15 cellular contexts compared by ENCODE assay signal in genomic region chr1:17441993-17442357, GRCh38. TPM values are rescaled to one million over a fixed set of nuclear protein-coding genes. Genes with fewer than 3 reads are reported as not detected.
DNase-seq lines count a peak whose midpoint lies in the region; ATAC-seq, FAIRE-seq and TF ChIP-seq lines count a peak whose summit lies in the region.
"Had no signal": no experiment of that assay in that cellular context is flagged by ENCODE, and none has a peak within 500 bp of the region (broad histone marks: within the 10 kb centered on the region; RNA-seq: fewer than 3 reads in every experiment).

No MANE protein-coding gene starts in this region.

- peaks cover 26% of the 10 kb centered on the region for H3K4me1 Mint-ChIP-seq in T-helper 2 cell treated with Interferon-gamma antibody and Interleukin-4, amounts not matched to agents 5 μg/mL and 100 μg/mL, for 36 hours (ENCODE audit: low read depth)
- peaks cover 24% of the 10 kb centered on the region for H3K4me1 Mint-ChIP-seq in progenitor cell of endocrine pancreas (ENCODE audit: low read depth)

- no peak overlapping the region for H3K9ac ChIP-seq in KMS-11
- H3K9ac ChIP-seq in GM12878 (ENCODE audit: control insufficient read depth, insufficient read depth, low read length) = no peak overlapping the region

- BruUV-seq in GM12878 (replicated peaks; lab: Mats Ljungman, UMichigan) = no TSS peak

- H3K4me3 Mint-ChIP-seq in T-helper 2 cell treated with Interferon-gamma antibody and Interleukin-4, amounts not matched to agents 5 μg/mL and 100 μg/mL, for 36 hours = peak overlapping the region; percentile 84
- no peak overlapping the region for H3K4me3 Mint-ChIP-seq in progenitor cell of endocrine pancreas (ENCODE audit: low read depth)

- no peak for TF ChIP-seq POLR2A in GM12878 (IDR thresholded peaks at IDR 0.05; ENCODE audit: low read depth, low read length)

- no peak overlapping the region for H3K4me3 ChIP-seq in KMS-11 (IDR thresholded peaks at IDR 0.05; ENCODE audit: insufficient read depth, low read depth, low read length)
- H3K4me3 ChIP-seq in GM12878 = no peak overlapping the region

- in situ Hi-C loops in GM12878 (cut with MboI) = no loop called here

- H4K20me1 ChIP-seq in KMS-11 (ENCODE audit: insufficient read depth) (0 out of 2 replicates have a peak, but pooled peaks cover 3% of the 10 kb centered on the region), GM12878 (ENCODE audit: control insufficient read depth, insufficient read depth) (0 out of 2 replicates have a peak, but pooled peaks cover 3% of the 10 kb centered on the region)

- peaks cover 17% of the 10 kb centered on the region; the same call in 1 of the 2 replicates for H3K27me3 ChIP-seq in KMS-11 (ENCODE audit: insufficient read depth, low read depth)
- no peaks in the 10 kb centered on the region for H3K27me3 ChIP-seq in GM12878 (replicated peaks in 1 of 2; ENCODE audit: control insufficient read depth in 2 of 2, insufficient read depth in 2 of 2, low read length in 1 of 2)

- H2AFZ ChIP-seq in KMS-11 (ENCODE audit: low read depth) = peak overlapping the region; percentile 54; the same call in 1 of the 2 replicates
- no peak overlapping the region for H2AFZ ChIP-seq in GM12878 (ENCODE audit: control insufficient read depth, low read depth, low read length)

- CTCF ChIA-PET in GM12878 (lab: Yijun Ruan, JAX) = interaction anchor here (1.3 to 1.4 kb wide), 2 partner anchors 10 kb away, joined by 3 to 4 read pairs; no protein-coding TSS in a partner anchor

- H3K27ac ChIP-seq in KMS-11 = peak overlapping the region; percentile 44; the same call in 1 of the 2 replicates
- no peak overlapping the region for H3K27ac ChIP-seq in GM12878 (ENCODE audit: control insufficient read depth, insufficient read depth)

- ATAC-seq in GM12878 (no peak), HG02970 (IDR thresholded peaks at IDR 0.05; ENCODE audit: low FRiP score, unreplicated experiment) (no peak)
- ATAC-seq: left lobe of liver had no signal

- H3K4me2 ChIP-seq in KMS-11 (peak overlapping the region; percentile 67), GM12878 (ENCODE audit: control insufficient read depth, insufficient read depth) (0 out of 2 replicates have a peak overlapping the region, but pooled peaks have one; percentile 59)

- H3K9me3 Mint-ChIP-seq in T-helper 2 cell treated with Interferon-gamma antibody and Interleukin-4, amounts not matched to agents 5 μg/mL and 100 μg/mL, for 36 hours = no peaks in the 10 kb centered on the region
- H3K9me3 Mint-ChIP-seq in progenitor cell of endocrine pancreas (ENCODE audit: low read depth) = no peaks in the 10 kb centered on the region
- H3K9me3 Mint-ChIP-seq: IgD-negative memory B cell, nephron had no signal

- DNase-seq in T-helper 2 cell treated with Interferon-gamma antibody and Interleukin-4, amounts not matched to agents 5 μg/mL and 100 μg/mL, for 36 hours (ENCODE audit: low spot score) = no peak
- DNase-seq in T-helper 2 cell = no peak
- DNase-seq in GM12878 (ENCODE audit: low read depth, low spot score) = no peak
- DNase-seq in progenitor cell of endocrine pancreas (ENCODE audit: low spot score, unreplicated experiment) = no peak
- no peak for DNase-seq in cortex of kidney (lab: John Stamatoyannopoulos, UW)
- no peak for DNase-seq in effector CD4-positive, alpha-beta T cell
- DNase-seq: activated CD4-positive, alpha-beta T cell treated with anti-CD3 and anti-CD28 coated beads, Interleukin-2, amount 50 U/mL, for 48 hours; cerebellar nuclear complex; DMS153; NCI-H2227 treated with DMSO at 0.1 percent for 48 hours had no signal

- no peak for TF ChIP-seq EP300 in GM12878 (IDR thresholded peaks at IDR 0.05; ENCODE audit: borderline replicate concordance in 1 of 2, control insufficient read depth in 1 of 2, low read depth in 2 of 2, low read length in 2 of 2)

- H3K36me3 Mint-ChIP-seq in T-helper 2 cell treated with Interferon-gamma antibody and Interleukin-4, amounts not matched to agents 5 μg/mL and 100 μg/mL, for 36 hours (ENCODE audit: low read depth) = peaks cover 4% of the 10 kb centered on the region
- no peaks in the 10 kb centered on the region for H3K36me3 Mint-ChIP-seq in progenitor cell of endocrine pancreas (ENCODE audit: insufficient read depth)
- H3K36me3 Mint-ChIP-seq: IgD-negative memory B cell had no signal

- no peak for TF ChIP-seq RAD21 in GM12878 (IDR thresholded peaks at IDR 0.05; ENCODE audit: insufficient read depth, low read depth, low read length)

- H3K79me2 ChIP-seq in KMS-11 (ENCODE audit: insufficient read depth, low read depth) (peaks cover 16% of the 10 kb centered on the region), GM12878 (ENCODE audit: control insufficient read depth, insufficient read depth, low read length) (peaks cover 20% of the 10 kb centered on the region)

- POLR2A ChIA-PET in GM12878 (lab: Charles Lee) = no interaction called here

- TF ChIP-seq CTCF in KMS-11 (conservative IDR thresholded peaks at IDR 0.05; ENCODE audit: low read depth, low read length) (no peak), GM12878 (IDR thresholded peaks at IDR 0.05 in 2 of 3, conservative IDR thresholded peaks at IDR 0.05 in 1 of 3; ENCODE audit: control insufficient read depth in 2 of 3, extremely low read depth in 1 of 3, insufficient read depth in 1 of 3, low read depth in 3 of 3, low read length in 3 of 3) (no peak), progenitor cell of endocrine pancreas (IDR thresholded peaks at IDR 0.05; ENCODE audit: unreplicated experiment) (no peak)

- intact Hi-C loops in GM12878 (cut with micrococcal nuclease; ENCODE audit: unreplicated experiment) = no loop called here

- no peaks in the 10 kb centered on the region for H3K9me3 ChIP-seq in GM12878 (replicated peaks; ENCODE audit: control insufficient read depth, insufficient read depth, low read length)

- RAD21 ChIA-PET in GM12878 (lab: Charles Lee; ENCODE audit: unreplicated experiment) = interaction anchor here (1.0 kb wide), 1 partner anchor 10 kb away, joined by 3 read pairs; no protein-coding TSS in a partner anchor

- no peaks in the 10 kb centered on the region for H3K27me3 Mint-ChIP-seq in T-helper 2 cell treated with Interferon-gamma antibody and Interleukin-4, amounts not matched to agents 5 μg/mL and 100 μg/mL, for 36 hours (ENCODE audit: low read depth)
- H3K27me3 Mint-ChIP-seq in progenitor cell of endocrine pancreas = peaks cover 34% of the 10 kb centered on the region

- 91% methylated on average over 4 of the region's 4 CpGs for WGBS in GM12878 (ENCODE audit: insufficient coverage, insufficient replicate concordance, low lambda C conversion rate, missing lambda C conversion rate)

- no peak for FAIRE-seq in GM12878 (lab: Jason Lieb, UNC)

- SMC1A ChIA-PET in GM12878 (lab: Charles Lee; ENCODE audit: uncharacterized antibody, unreplicated experiment) = interaction anchor here (0.7 to 1.0 kb wide), 2 partner anchors 10 to 36 kb away, joined by 3 read pairs; no protein-coding TSS in a partner anchor

- H3K4me1 ChIP-seq in KMS-11 (ENCODE audit: low read depth, poor library complexity, severe bottlenecking) (peaks cover 31% of the 10 kb centered on the region), GM12878 (ENCODE audit: control insufficient read depth, insufficient read depth, low read length) (peaks cover 17% of the 10 kb centered on the region)

- H3K36me3 ChIP-seq in KMS-11 (ENCODE audit: insufficient read depth) (no peaks in the 10 kb centered on the region), GM12878 (ENCODE audit: control insufficient read depth in 2 of 2, insufficient read depth in 2 of 2, low read length in 1 of 2) (0 out of 4 replicates have a peak, but pooled peaks cover 0 to under 1% of the 10 kb centered on the region in 2 experiments)

- peak overlapping the region; percentile 77 for H3K27ac Mint-ChIP-seq in T-helper 2 cell treated with Interferon-gamma antibody and Interleukin-4, amounts not matched to agents 5 μg/mL and 100 μg/mL, for 36 hours
- H3K27ac Mint-ChIP-seq in progenitor cell of endocrine pancreas = peak overlapping the region; percentile 6
- H3K27ac Mint-ChIP-seq: nephron had no signal

TF ChIP-seq in GM12878, 131 proteins besides CTCF, POLR2A, EP300 and RAD21:
- TF ChIP-seq TCF12 (IDR thresholded peaks at IDR 0.05; ENCODE audit: low read depth, low read length) (no peak), CBFB (IDR thresholded peaks at IDR 0.05; ENCODE audit: low read depth) (no peak), SUZ12 (IDR thresholded peaks at IDR 0.05; ENCODE audit: unreplicated experiment) (no peak), MXI1 (IDR thresholded peaks at IDR 0.05; ENCODE audit: low read depth, low read length) (no peak), POLR2AphosphoS2 (IDR thresholded peaks at IDR 0.05; ENCODE audit: low read depth, low read length) (no peak), NFIC (IDR thresholded peaks at IDR 0.05; ENCODE audit: low read depth, low read length) (no peak), POLR2AphosphoS5 (IDR thresholded peaks at IDR 0.05; ENCODE audit: low read length) (no peak), RFX5 (IDR thresholded peaks at IDR 0.05; ENCODE audit: low read depth, low read length) (no peak), IKZF2 (IDR thresholded peaks at IDR 0.05) (no peak)

RNA-seq across cellular contexts. Expression of gene RCC2, which starts 2.5 kb away (rescaled TPM):
- total RNA-seq in GM12878 (2013; cell fraction: nucleolus; rRNA removed) = 45.7 and 57.1 TPM in 2 replicates
- total RNA-seq in GM12878 (2014; rRNA removed) = 62.9 and 77.6 TPM in 2 replicates
- total RNA-seq in GM12878 (2014; rRNA removed; fragmentation: Illumina TruSeq; extraction: Trizol) = 85.1 and 93.4 TPM in 2 replicates
- 176 TPM in 2 replicates for total RNA-seq in GM12878 (2021)
- 27.0 TPM for polyA plus RNA-seq in GM12878 (2011; ENCODE audit: low read depth)
- polyA plus RNA-seq in GM12878 (2011; rRNA removed) = 34.4 and 60.5 TPM in 2 replicates
- polyA plus RNA-seq in GM12878 (2011; cell fraction: cytosol; rRNA removed) = 91.5 and 94.4 TPM in 2 replicates
- 108 and 135 TPM in 2 replicates for polyA plus RNA-seq in GM12878 (2011; cell fraction: nucleus; rRNA removed)
- 56.0 and 64.4 TPM in 2 replicates for polyA plus RNA-seq in GM12878 (2012)
- polyA plus RNA-seq in GM12878 (2014; fragmentation: Illumina TruSeq; extraction: Trizol) = 88.3 and 128 TPM in 2 replicates
- polyA plus RNA-seq in GM12878 (2014; fragmentation: Nextera tagmentation; extraction: Ambion mirVana) = 100 to 1,000 TPM in 1 of 2 experiments, 10 to 100 TPM in 1; 38.3 to 124 TPM
- polyA plus RNA-seq in GM12878 (2014; rRNA removed) = 99.6 and 118 TPM in 2 replicates
- 10 to 100 TPM; 10.7 to 32.2 TPM for polyA plus RNA-seq in GM12878 (2016; fragmentation: Nextera tagmentation; extraction: Ambion mirVana)
- polyA minus RNA-seq in GM12878 (2011; rRNA and poly(A)+ RNA removed) = 65.9 and 81.3 TPM in 2 replicates
- polyA minus RNA-seq in GM12878 (2011; cell fraction: cytosol; rRNA and poly(A)+ RNA removed) = 63.7 and 66.3 TPM in 2 replicates
- polyA minus RNA-seq in GM12878 (2011; cell fraction: nucleus; rRNA and poly(A)+ RNA removed) = 17.0 and 35.5 TPM in 2 replicates
- 193 and 196 TPM in 2 replicates for total RNA-seq in progenitor cell of endocrine pancreas
